17 cellular contexts compared by ENCODE assay signal in the genomic region with DNA sequence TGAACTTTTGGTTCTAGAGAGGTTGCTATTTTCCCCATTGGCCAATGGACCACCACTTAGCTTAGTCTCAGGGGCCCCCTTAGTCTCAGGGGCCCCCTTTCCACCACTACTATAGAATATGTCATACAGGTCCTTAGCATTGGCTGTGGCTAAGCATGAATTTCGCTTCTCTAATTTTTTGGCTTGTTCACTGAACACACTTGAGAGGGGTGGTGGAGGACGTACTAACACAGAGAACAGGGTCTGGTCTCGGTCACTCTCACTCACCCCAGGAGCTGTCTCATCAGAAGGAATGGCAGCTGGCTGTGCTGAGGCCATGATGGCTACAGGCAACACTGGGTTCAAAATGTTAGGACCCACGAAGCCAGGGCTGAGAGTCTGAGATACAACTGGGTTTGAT. TPM values are rescaled to one million over a fixed set of nuclear protein-coding genes. Genes with fewer than 3 reads are reported as not detected.
DNase-seq lines count a peak whose midpoint lies in the region; ATAC-seq, FAIRE-seq and TF ChIP-seq lines count a peak whose summit lies in the region.
"Had no signal": no experiment of that assay in that cellular context is flagged by ENCODE, and none has a peak within 500 bp of the region (broad histone marks: within the 10 kb centered on the region; RNA-seq: fewer than 3 reads in every experiment).

No MANE protein-coding gene starts in this region.

- peaks cover 0 to 7% (median 2%) of the 10 kb centered on the region in 4 donors for H3K4me1 Mint-ChIP-seq in naive thymus-derived CD8-positive, alpha-beta T cell

- FAIRE-seq in GM12891 (lab: Jason Lieb, UNC) = peak; percentile 85

- H3K27ac Mint-ChIP-seq in naive thymus-derived CD8-positive, alpha-beta T cell = peak overlapping the region in 1 of 10 donors; percentile 56
- H3K27ac Mint-ChIP-seq: activated CD8-positive, alpha-beta T cell treated with anti-CD3 and anti-CD28 coated beads, Interleukin-2, amount 10 ng/mL, durations not matched to agents 7 days and 5 days; dendritic cell treated with granulocyte-macrophage colony-stimulating factor and Interleukin-4, amounts not matched to agents 40 ng/mL and 50 ng/mL, for 4 days had no signal

- intact Hi-C loops in aorta (cut with DNase I) = no loop called here

- no peak for TF ChIP-seq POLR2A in GM12891 (IDR thresholded peaks at IDR 0.05; ENCODE audit: low read depth, low read length)

- H3K4me3 ChIP-seq in aorta (ENCODE audit: low read length in 2 of 2) = no peak overlapping the region
- H3K4me3 ChIP-seq: right lobe of liver, testis had no signal

- H3K27me3 Mint-ChIP-seq in naive thymus-derived CD8-positive, alpha-beta T cell = no peaks in the 10 kb centered on the region
- H3K27me3 Mint-ChIP-seq: dendritic cell treated with granulocyte-macrophage colony-stimulating factor and Interleukin-4, amounts not matched to agents 40 ng/mL and 50 ng/mL, for 4 days; IgD-negative memory B cell; T-helper 17 cell had no signal

- H3K27ac ChIP-seq in aorta (ENCODE audit: low read depth in 1 of 2, low read length in 2 of 2) = no peak overlapping the region
- H3K27ac ChIP-seq: right lobe of liver, testis had no signal

- DNase-seq in GM12891 (ENCODE audit: insufficient read length, low spot score) = peak; percentile 17
- no peak for DNase-seq in naive thymus-derived CD8-positive, alpha-beta T cell
- no peak for DNase-seq in HUDEP-2 (lab: John Stamatoyannopoulos, UW; ENCODE audit: unreplicated experiment in 76 of 76)
- DNase-seq in aorta = no peak
- DNase-seq in activated naive CD4-positive, alpha-beta T cell (lab: John Stamatoyannopoulos, UW) = no peak
- DNase-seq: activated CD8-positive, alpha-beta T cell treated with anti-CD3 and anti-CD28 coated beads, Interleukin-2, amount 10 ng/mL, durations not matched to agents 7 days and 5 days; H7; right lobe of liver; T-helper 17 cell; testis had no signal

- H3K9me3 ChIP-seq in aorta (ENCODE audit: control insufficient read depth, low read length) = no peaks in the 10 kb centered on the region
- H3K9me3 ChIP-seq: right lobe of liver, testis had no signal

- POLR2A ChIA-PET in naive thymus-derived CD8-positive, alpha-beta T cell (lab: Charles Lee) = no interaction called here

- H3K4me1 ChIP-seq in aorta (ENCODE audit: control insufficient read depth in 1 of 2, insufficient read depth in 2 of 2, low read length in 2 of 2) = no peaks in the 10 kb centered on the region
- H3K4me1 ChIP-seq: right lobe of liver, testis had no signal

- no peaks in the 10 kb centered on the region for H3K27me3 ChIP-seq in aorta (ENCODE audit: control insufficient read depth in 1 of 2, insufficient read depth in 2 of 2, low read length in 1 of 2)
- H3K27me3 ChIP-seq: right lobe of liver, testis had no signal

- WGBS in aorta, 2 donors = 91 to 94% methylated on average over 4 of the region's 4 CpGs

- ATAC-seq in GM19395 (IDR thresholded peaks at IDR 0.05; ENCODE audit: unreplicated experiment) (peak; percentile 82), HG02678 (IDR thresholded peaks at IDR 0.05; ENCODE audit: unreplicated experiment) (peak; percentile 82), HG03442 (IDR thresholded peaks at IDR 0.05; ENCODE audit: unreplicated experiment) (peak; percentile 50), aorta (ENCODE audit: low FRiP score) (no peak)
- no peak for ATAC-seq in naive thymus-derived CD8-positive, alpha-beta T cell
- ATAC-seq: activated CD8-positive, alpha-beta T cell treated with anti-CD3 and anti-CD28 coated beads, Interleukin-2, amount 10 ng/mL, durations not matched to agents 7 days and 5 days; right lobe of liver; T-helper 17 cell had no signal

- peaks cover 17 to 79% (median 38%) of the 10 kb centered on the region in 3 donors for H3K36me3 Mint-ChIP-seq in naive thymus-derived CD8-positive, alpha-beta T cell

- H3K4me3 Mint-ChIP-seq in naive thymus-derived CD8-positive, alpha-beta T cell = no peak overlapping the region
- H3K4me3 Mint-ChIP-seq: activated CD8-positive, alpha-beta T cell treated with anti-CD3 and anti-CD28 coated beads, Interleukin-2, amount 10 ng/mL, durations not matched to agents 7 days and 5 days; dendritic cell treated with granulocyte-macrophage colony-stimulating factor and Interleukin-4, amounts not matched to agents 40 ng/mL and 50 ng/mL, for 4 days; T-helper 17 cell had no signal

- peaks cover 16 to 23% of the 10 kb centered on the region in 2 donors for H3K36me3 ChIP-seq in aorta (ENCODE audit: control insufficient read depth in 1 of 2, insufficient read depth in 2 of 2, low read length in 1 of 2)

- no peaks in the 10 kb centered on the region for H3K9me3 Mint-ChIP-seq in naive thymus-derived CD8-positive, alpha-beta T cell
- H3K9me3 Mint-ChIP-seq: dendritic cell treated with granulocyte-macrophage colony-stimulating factor and Interleukin-4, amounts not matched to agents 40 ng/mL and 50 ng/mL, for 4 days; IgD-negative memory B cell had no signal

TF ChIP-seq in GM12891, 5 proteins besides CTCF, POLR2A, EP300 and RAD21:
- TF ChIP-seq POU2F2 (IDR thresholded peaks at IDR 0.05; ENCODE audit: low read depth, low read length) (no peak), SPI1 (IDR thresholded peaks at IDR 0.05; ENCODE audit: low read depth, low read length) (peak; percentile 83)

RNA-seq across cellular contexts. Expression of a gene that starts 30.3 kb away (rescaled TPM):
- polyA plus RNA-seq in GM12891 (2012; ENCODE audit: low read depth, missing spikeins) = 81.5 TPM
- 10 to 100 TPM; 34.4 to 35.0 TPM for total RNA-seq in naive thymus-derived CD8-positive, alpha-beta T cell
- polyA plus RNA-seq in naive thymus-derived CD8-positive, alpha-beta T cell = 1 to 10 TPM; 3.4 to 7.0 (median 5.7) TPM
- total RNA-seq in aorta = 10 to 100 TPM; 12.1 to 21.3 TPM
- polyA plus RNA-seq in aorta = 1 to 10 TPM; 2.6 to 9.2 TPM

RNA-seq across cellular contexts. Expression of a gene that starts 30.5 kb away (rescaled TPM):
- polyA plus RNA-seq in GM12891 (2012; ENCODE audit: low read depth, missing spikeins) = 12.2 TPM
- total RNA-seq in naive thymus-derived CD8-positive, alpha-beta T cell = 1 to 10 TPM; 4.1 to 5.3 TPM
- not detected for polyA plus RNA-seq in naive thymus-derived CD8-positive, alpha-beta T cell
- total RNA-seq in aorta = 1 to 10 TPM in 1 of 2 donors, under 1 TPM in 1; 0.65 to 2.2 TPM
- polyA plus RNA-seq in aorta = 1 to 10 TPM in 1 of 2 donors, not detected in 1; 1.8 TPM
- total RNA-seq: activated CD8-positive, alpha-beta T cell treated with anti-CD3 and anti-CD28 coated beads, Interleukin-2, amount 10 ng/mL, durations not matched to agents 7 days and 5 days; fibroblast of villous mesenchyme had no signal

RNA-seq across cellular contexts. Expression of a gene that starts 41.1 kb away (rescaled TPM):
- polyA plus RNA-seq in GM12891 (2012; ENCODE audit: low read depth, missing spikeins) = 0.37 TPM
- total RNA-seq in naive thymus-derived CD8-positive, alpha-beta T cell = not detected
- polyA plus RNA-seq in naive thymus-derived CD8-positive, alpha-beta T cell = not detected
- total RNA-seq in aorta = not detected
- polyA plus RNA-seq in aorta = not detected
- total RNA-seq: activated CD8-positive, alpha-beta T cell treated with anti-CD3 and anti-CD28 coated beads, Interleukin-2, amount 10 ng/mL, durations not matched to agents 7 days and 5 days; fibroblast of villous mesenchyme; H7; kidney epithelial cell; T-helper 17 cell; testis had no signal
- polyA plus RNA-seq: IgD-negative memory B cell had no signal

Comparison
In these comparisons a context has a peak if more than half of its experiments do, and no peak if none do; other contexts are left out.
1. ATAC-seq: peak in GM19395 (single experiment), HG02678 (single experiment) and HG03442 (single experiment); none in naive thymus-derived CD8-positive, alpha-beta T cell (0 of 2) and aorta (single experiment).